Comparison of ENCODE assay signal across 9 cellular contexts in the genomic region with DNA sequence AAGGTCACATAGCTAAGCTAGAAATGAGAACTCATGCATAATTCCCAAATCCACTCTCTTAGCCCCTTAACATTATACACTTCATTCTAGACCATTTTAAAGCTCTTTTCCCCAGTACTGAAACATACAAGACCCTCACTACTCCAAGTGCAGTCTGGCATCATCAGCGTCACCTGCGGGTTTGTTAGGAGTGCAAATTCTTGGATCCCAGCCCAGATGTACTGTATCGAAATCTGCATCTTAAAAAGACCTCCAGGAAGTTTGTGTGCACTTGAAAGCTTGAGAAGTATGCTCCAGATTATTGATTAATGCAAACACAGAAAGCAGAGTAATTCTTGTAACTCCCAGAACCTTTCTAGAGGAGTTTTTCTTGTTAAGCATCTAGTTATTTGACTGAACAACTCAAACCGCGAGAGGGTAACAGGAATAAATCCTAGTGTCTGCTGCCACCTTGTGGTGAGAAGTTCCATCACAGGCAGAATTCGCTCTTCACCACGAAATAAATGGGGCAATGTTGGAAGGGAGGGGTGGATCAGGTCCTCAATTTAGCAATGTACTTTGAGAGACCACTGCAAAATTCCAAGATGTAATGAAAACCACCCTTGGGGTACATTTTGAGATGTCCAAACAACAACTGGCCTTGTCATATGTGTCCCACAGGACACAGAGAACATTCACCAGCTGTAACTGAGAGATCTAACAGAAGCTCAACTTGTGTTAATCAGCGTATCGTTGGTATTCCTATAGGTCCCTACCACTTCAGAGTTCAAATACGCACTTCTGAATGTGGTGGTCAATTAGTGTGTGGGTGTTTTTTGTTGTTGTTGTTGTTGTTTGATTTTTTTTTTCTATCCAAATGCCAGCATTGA. TPM values are rescaled to one million over a fixed set of nuclear protein-coding genes. Genes with fewer than 3 reads are reported as not detected.
DNase-seq lines count a peak whose midpoint lies in the region; ATAC-seq, FAIRE-seq and TF ChIP-seq lines count a peak whose summit lies in the region.
"Had no signal": no experiment of that assay in that cellular context is flagged by ENCODE, and none has a peak within 500 bp of the region (broad histone marks: within the 10 kb centered on the region; RNA-seq: fewer than 3 reads in every experiment).

No MANE protein-coding gene starts in this region.

- no peaks in the 10 kb centered on the region for H3K27me3 ChIP-seq in ovary

- FAIRE-seq in GM19239 (lab: Jason Lieb, UNC) (peak; percentile 95), RCC 7860 (lab: Jason Lieb, UNC) (peak; percentile 63)

- H3K9me3 ChIP-seq in ovary = no peaks in the 10 kb centered on the region

- H3K4me1 Mint-ChIP-seq in activated T-helper 17 cell treated with anti-CD3 and anti-CD28 coated beads, Interleukin-2, amount 50 U/mL, for 72 hours = no peaks in the 10 kb centered on the region

- TF ChIP-seq EP300 in ovary (IDR thresholded peaks at IDR 0.05) = no peak

- no peak overlapping the region for H3K27ac Mint-ChIP-seq in activated T-helper 17 cell treated with anti-CD3 and anti-CD28 coated beads, Interleukin-2, amount 50 U/mL, for 72 hours

- intact Hi-C loops in ovary (cut with DNase I) = loop anchor here (5.0 to 10.0 kb wide), 3 partner anchors 464 to 1196 kb away; no protein-coding TSS in a partner anchor

- no peak overlapping the region for H3K4me3 Mint-ChIP-seq in activated T-helper 17 cell treated with anti-CD3 and anti-CD28 coated beads, Interleukin-2, amount 50 U/mL, for 72 hours

- H3K27ac ChIP-seq in C4-2B (no peak overlapping the region), ovary (no peak overlapping the region)

- TF ChIP-seq CTCF in C4-2B (conservative IDR thresholded peaks at IDR 0.05) (peak; percentile 83), fibroblast of villous mesenchyme (IDR thresholded peaks at IDR 0.05; ENCODE audit: insufficient read depth, low read depth, low read length) (peak; percentile 81), ovary (IDR thresholded peaks at IDR 0.05) (peak; percentile 61 to 68 (median 61))

- WGBS in ovary, 3 donors = 25 to 30% (median 25%) methylated on average over 10 of the region's 10 CpGs

- no peaks in the 10 kb centered on the region for H3K9me3 Mint-ChIP-seq in activated T-helper 17 cell treated with anti-CD3 and anti-CD28 coated beads, Interleukin-2, amount 50 U/mL, for 72 hours

- H3K4me3 ChIP-seq in fibroblast of villous mesenchyme (ENCODE audit: low read depth, low read length) = no peak overlapping the region
- no peak overlapping the region for H3K4me3 ChIP-seq in ovary

- TF ChIP-seq POLR2A in ovary (IDR thresholded peaks at IDR 0.05) = no peak

- H3K27me3 Mint-ChIP-seq in activated T-helper 17 cell treated with anti-CD3 and anti-CD28 coated beads, Interleukin-2, amount 50 U/mL, for 72 hours = no peaks in the 10 kb centered on the region

- peak; percentile 39 for ATAC-seq in activated T-helper 17 cell treated with anti-CD3 and anti-CD28 coated beads, Interleukin-2, amount 50 U/mL, for 72 hours (replicated peaks)

- no peaks in the 10 kb centered on the region for H3K36me3 Mint-ChIP-seq in activated T-helper 17 cell treated with anti-CD3 and anti-CD28 coated beads, Interleukin-2, amount 50 U/mL, for 72 hours (ENCODE audit: low read depth)

- DNase-seq in GM19239 (ENCODE audit: insufficient read length, low spot score) = peak; percentile 27
- DNase-seq in HT1080 (ENCODE audit: low read depth) = peak; percentile 49
- DNase-seq in RCC 7860 (ENCODE audit: low spot score) = peak; percentile 13
- peak; percentile 65 for DNase-seq in fibroblast of villous mesenchyme (ENCODE audit: low read depth)
- DNase-seq in ovary = peak; percentile 26 to 69 (median 52)
- DNase-seq in ureter (ENCODE audit: low spot score) = peak; percentile 70

- H3K36me3 ChIP-seq in ovary = no peaks in the 10 kb centered on the region

- H3K4me1 ChIP-seq in ovary (ENCODE audit: insufficient read depth) = no peaks in the 10 kb centered on the region

RNA-seq across cellular contexts. Expression of gene C3orf49, which starts 0.6 kb away (rescaled TPM):
- 0.16 TPM in 1 of 2 replicates, not detected in the other for total RNA-seq in HT1080 (2014; rRNA removed; shearing (Covaris generic))
- not detected in 2 replicates for polyA plus RNA-seq in HT1080 (2015; cell fraction: cytosol; rRNA removed)
- polyA plus RNA-seq in HT1080 (2015; cell fraction: nucleus; rRNA removed) = not detected in 2 replicates
- not detected for total RNA-seq in activated T-helper 17 cell treated with anti-CD3 and anti-CD28 coated beads, Interleukin-2, amount 50 U/mL, for 72 hours
- not detected in 2 replicates for total RNA-seq in fibroblast of villous mesenchyme
- total RNA-seq in ovary = not detected
- polyA plus RNA-seq in ovary = not detected
- not detected for total RNA-seq in ureter
- total RNA-seq: T-helper 2 cell treated with Interferon-gamma antibody and Interleukin-4, amounts not matched to agents 100 ng/mL and 5 ng/mL, for 36 hours had no signal

RNA-seq across cellular contexts. Expression of gene THOC7, which starts 45.1 kb away (rescaled TPM):
- total RNA-seq in HT1080 (2014; rRNA removed; shearing (Covaris generic)) = 68.3 and 96.4 TPM in 2 replicates
- 118 and 130 TPM in 2 replicates for polyA plus RNA-seq in HT1080 (2015; cell fraction: cytosol; rRNA removed)
- 32.4 and 33.9 TPM in 2 replicates for polyA plus RNA-seq in HT1080 (2015; cell fraction: nucleus; rRNA removed)
- total RNA-seq in activated T-helper 17 cell treated with anti-CD3 and anti-CD28 coated beads, Interleukin-2, amount 50 U/mL, for 72 hours = 10 to 100 TPM; 40.9 to 64.2 TPM
- 46.1 and 47.9 TPM in 2 replicates for total RNA-seq in fibroblast of villous mesenchyme
- 10 to 100 TPM; 38.2 to 50.6 (median 46.7) TPM for total RNA-seq in ovary
- polyA plus RNA-seq in ovary = 10 to 100 TPM; 55.6 to 80.3 TPM
- 69.0 TPM for total RNA-seq in ureter

RNA-seq across cellular contexts. Expression of gene ATXN7, which starts 45.2 kb away (rescaled TPM):
- 7.0 and 7.6 TPM in 2 replicates for total RNA-seq in HT1080 (2014; rRNA removed; shearing (Covaris generic))
- polyA plus RNA-seq in HT1080 (2015; cell fraction: cytosol; rRNA removed) = 5.5 and 6.0 TPM in 2 replicates
- 17.6 and 18.9 TPM in 2 replicates for polyA plus RNA-seq in HT1080 (2015; cell fraction: nucleus; rRNA removed)
- total RNA-seq in activated T-helper 17 cell treated with anti-CD3 and anti-CD28 coated beads, Interleukin-2, amount 50 U/mL, for 72 hours = 10 to 100 TPM; 38.6 to 50.2 TPM
- total RNA-seq in fibroblast of villous mesenchyme (12.9 and 14.7 TPM in 2 replicates), ovary (10 to 100 TPM; 23.0 to 47.0 (median 29.8) TPM), ureter (61.8 TPM)
- 10 to 100 TPM in 1 of 2 donors, 1 to 10 TPM in 1; 4.3 to 14.7 TPM for polyA plus RNA-seq in ovary

Comparison
In these comparisons a context has a peak if more than half of its experiments do, and no peak if none do; other contexts are left out.
1. DNase-seq: peak in every context shown above with its lines; median percentile 70 in ureter; 65 in fibroblast of villous mesenchyme; 52 in ovary; 49 in HT1080; 27 in GM19239; 13 in RCC 7860.